ENCODE assay signal across 8 cellular contexts in genomic region chr3:195908439-195909293, GRCh38. TPM values are rescaled to one million over a fixed set of nuclear protein-coding genes. Genes with fewer than 3 reads are reported as not detected.
DNase-seq lines count a peak whose midpoint lies in the region; ATAC-seq, FAIRE-seq and TF ChIP-seq lines count a peak whose summit lies in the region.

TNK2 (minus strand) TSS chr3:195908551; CDS start chr3:195888588, 19,963 bp downstream.

- H3K18ac ChIP-seq in H1 (ENCODE audit: extremely low read depth, low read length) = peak within 1 kb of the TSS; percentile 19; the same call in 1 of the 2 replicates

- H2BK15ac ChIP-seq in H1 (ENCODE audit: low read length) = peak within 1 kb of the TSS; percentile 88

- no peak within 1 kb of the TSS for H4K91ac ChIP-seq in H1 (replicated peaks; ENCODE audit: insufficient read length, low read length)

- H4K20me1 ChIP-seq in BLaER1 (peaks cover 29% of the 10 kb centered on the region), H1 (replicated peaks in 1 of 2; ENCODE audit: control insufficient read depth in 1 of 2, insufficient read depth in 2 of 2, low read length in 2 of 2) (peaks cover 5 to 23% of the 10 kb centered on the region in 2 experiments)

- TF ChIP-seq EP300 in H1 (IDR thresholded peaks at IDR 0.05; ENCODE audit: borderline replicate concordance in 1 of 2, low read depth in 2 of 2, low read length in 2 of 2) = no peak

- peak within 1 kb of the TSS; percentile 58 for H4K8ac ChIP-seq in H1 (ENCODE audit: extremely low read depth, insufficient read depth, low read length)

- H2AK5ac ChIP-seq in H1 (ENCODE audit: low read depth, low read length) = no peak within 1 kb of the TSS; the same call in 1 of the 2 replicates

- TF ChIP-seq RAD21 in H1 (IDR thresholded peaks at IDR 0.05 in 1 of 2, conservative IDR thresholded peaks at IDR 0.05 in 1 of 2; ENCODE audit: low read depth in 2 of 2, low read length in 2 of 2) = no peak

- H3K9me3 ChIP-seq in BLaER1 (no peaks in the 10 kb centered on the region), H1 (ENCODE audit: insufficient read depth in 2 of 2, low read depth in 1 of 2, low read length in 1 of 2) (no peaks in the 10 kb centered on the region), mucosa of rectum (ENCODE audit: control insufficient read depth in 2 of 2, low read length in 2 of 2) (no peaks in the 10 kb centered on the region), thoracic aorta (no peaks in the 10 kb centered on the region)

- WGBS in H1 (ENCODE audit: extremely low coverage in 1 of 2, insufficient coverage in 1 of 2, insufficient read length in 1 of 2, insufficient replicate concordance in 2 of 2, low coverage in 1 of 2, low lambda C conversion rate in 2 of 2, missing lambda C conversion rate in 1 of 2), 2 experiments = 3% methylated on average over 15 of the region's 83 CpGs; no CpG with 5 or more reads in 1 of the 2 experiments

- H3K23me2 ChIP-seq in H1 (ENCODE audit: low read depth, low read length) = peaks cover 13% of the 10 kb centered on the region

- H2BK20ac ChIP-seq in H1 (ENCODE audit: low read length) = no peak within 1 kb of the TSS

- no peak within 1 kb of the TSS for H3K23ac ChIP-seq in H1 (ENCODE audit: insufficient read length)

- H3K36me3 ChIP-seq in BLaER1 (no peaks in the 10 kb centered on the region), H1 (ENCODE audit: control insufficient read depth in 2 of 4, insufficient read depth in 4 of 4, low read length in 3 of 4) (no peaks in the 10 kb centered on the region), mucosa of rectum (ENCODE audit: control insufficient read depth in 2 of 2, insufficient read depth in 2 of 2, low read length in 2 of 2) (no peaks in the 10 kb centered on the region), thoracic aorta (no peaks in the 10 kb centered on the region)

- no peak within 1 kb of the TSS for H3K14ac ChIP-seq in H1 (ENCODE audit: insufficient read length)

- CTCF ChIA-PET in H1 (lab: Charles Lee; ENCODE audit: partially characterized antibody) = interaction anchor here (0.6 to 3.6 kb wide), 9 partner anchors 11 to 95 kb away, joined by 3 to 28 read pairs (median 6); no protein-coding TSS in a partner anchor

- H4K5ac ChIP-seq in H1 (ENCODE audit: insufficient read length, low read depth, low read length) = no peak within 1 kb of the TSS

- H3K4me3 ChIP-seq in BLaER1 (peak within 1 kb of the TSS; percentile 87), H1 (ENCODE audit: extremely low read depth in 1 of 4, insufficient read depth in 2 of 4, low read depth in 3 of 4, low read length in 4 of 4) (peak within 1 kb of the TSS; percentile 69 to 79 (median 74)), mucosa of rectum (ENCODE audit: low read length in 2 of 2) (peak within 1 kb of the TSS; percentile 59 to 67), thoracic aorta (peak within 1 kb of the TSS; percentile 80)

- no peak within 1 kb of the TSS for H2AFZ ChIP-seq in H1 (ENCODE audit: low read length)

- ATAC-seq in GM19467 (IDR thresholded peaks at IDR 0.05; ENCODE audit: unreplicated experiment) (peak; percentile 8), thoracic aorta (ENCODE audit: insufficient number of reproducible peaks, low FRiP score, low read depth) (no peak)

- H3K56ac ChIP-seq in H1 (replicated peaks; ENCODE audit: insufficient read length, low read depth, low read length) = no peak within 1 kb of the TSS

- peaks cover 7 to 21% of the 10 kb centered on the region in 2 experiments; a peak in 3 of 4 replicates for H3K79me2 ChIP-seq in H1 (ENCODE audit: control insufficient read depth in 1 of 2, insufficient read depth in 2 of 2, low read length in 2 of 2)

- no peaks in the 10 kb centered on the region for H3K27me3 ChIP-seq in BLaER1
- H3K27me3 ChIP-seq in H1 (replicated peaks in 1 of 4; ENCODE audit: control insufficient read depth in 3 of 4, extremely low read depth in 1 of 4, insufficient read depth in 3 of 4, low read length in 3 of 4) = peaks cover 0 to 15% (median 5%) of the 10 kb centered on the region in 4 experiments; a peak in 5 of 7 replicates
- H3K27me3 ChIP-seq in mucosa of rectum (ENCODE audit: control insufficient read depth in 2 of 2, insufficient read depth in 2 of 2, low read length in 2 of 2) = no peaks in the 10 kb centered on the region
- no peaks in the 10 kb centered on the region for H3K27me3 ChIP-seq in thoracic aorta (replicated peaks; ENCODE audit: insufficient read depth)

- no peak within 1 kb of the TSS for H2BK120ac ChIP-seq in H1 (replicated peaks; ENCODE audit: low read depth, low read length)

- peak within 1 kb of the TSS; percentile 85 for H3K27ac ChIP-seq in BLaER1
- no peak within 1 kb of the TSS for H3K27ac ChIP-seq in H1 (ENCODE audit: low read depth, low read length)
- H3K27ac ChIP-seq in mucosa of rectum (ENCODE audit: low read depth in 2 of 2, low read length in 2 of 2) = peak within 1 kb of the TSS; percentile 60 to 91
- H3K27ac ChIP-seq in thoracic aorta = peak within 1 kb of the TSS in 1 of 2 donors; percentile 19

- POLR2A ChIA-PET in H1 (lab: Charles Lee; ENCODE audit: partially characterized antibody) = interaction anchor here (1.4 to 1.9 kb wide), 4 partner anchors 9 to 14 kb away, joined by 4 to 10 read pairs (median 6); no protein-coding TSS in a partner anchor

- H3K4me1 ChIP-seq in BLaER1 (peaks cover 76% of the 10 kb centered on the region), H1 (replicated peaks in 1 of 4; ENCODE audit: control insufficient read depth in 3 of 4, insufficient read depth in 4 of 4, low read length in 3 of 4) (peaks cover 7 to 20% (median 16%) of the 10 kb centered on the region in 4 experiments; a peak in 6 of 7 replicates), mucosa of rectum (ENCODE audit: control insufficient read depth in 2 of 2, insufficient read depth in 2 of 2, low read length in 2 of 2) (peaks cover 24 to 35% of the 10 kb centered on the region in 2 donors), thoracic aorta (ENCODE audit: control insufficient read depth in 1 of 2, low read depth in 2 of 2) (peaks cover 16 to 31% of the 10 kb centered on the region in 2 donors)

- H2BK5ac ChIP-seq in H1 (ENCODE audit: low read depth, low read length) = no peak within 1 kb of the TSS

- H3K79me1 ChIP-seq in H1 (ENCODE audit: low read depth, low read length) = no peaks in the 10 kb centered on the region; the same call in 1 of the 2 replicates

- H2BK12ac ChIP-seq in H1 (ENCODE audit: low read depth, low read length) = no peak within 1 kb of the TSS; the same call in 1 of the 2 replicates

- FAIRE-seq in HTR-8/SVneo (lab: Jason Lieb, UNC) (no peak), H1 (lab: Jason Lieb, UNC) (no peak)

- H3K9ac ChIP-seq in BLaER1 (peak within 1 kb of the TSS; percentile 85), H1 (replicated peaks in 1 of 4; ENCODE audit: extremely low read depth in 1 of 4, low read depth in 3 of 4, low read length in 3 of 4) (peak within 1 kb of the TSS in 3 of 4 experiments; percentile 33 to 52 (median 50); a peak in 3 of 7 replicates), mucosa of rectum (ENCODE audit: low read depth in 1 of 2, low read length in 2 of 2) (peak within 1 kb of the TSS; percentile 44 to 61)

- peak within 1 kb of the TSS; percentile 96 for H3K4me2 ChIP-seq in BLaER1
- peak within 1 kb of the TSS; percentile 81 to 100 for H3K4me2 ChIP-seq in H1 (ENCODE audit: insufficient read depth in 1 of 2, low read depth in 2 of 2, low read length in 2 of 2)

- H3K4ac ChIP-seq in H1 (replicated peaks; ENCODE audit: insufficient read length, low read depth, low read length) = no peak within 1 kb of the TSS

- no peak for TF ChIP-seq CTCF in H1 (IDR thresholded peaks at IDR 0.05; ENCODE audit: control extremely low read depth in 1 of 3, insufficient read depth in 1 of 3, low read depth in 1 of 3, low read length in 3 of 3)
- no peak for TF ChIP-seq CTCF in thoracic aorta (IDR thresholded peaks at IDR 0.05)

- TF ChIP-seq POLR2A in H1 (IDR thresholded peaks at IDR 0.05; ENCODE audit: control extremely low read depth in 1 of 2, low read depth in 2 of 2, low read length in 2 of 2) = no peak

- DNase-seq in HTR-8/SVneo (ENCODE audit: insufficient read length, low spot score) = peak; percentile 18
- peak; percentile 47 for DNase-seq in activated CD4-positive, alpha-beta T cell treated with anti-CD3 and anti-CD28 coated beads, Interleukin-2, amount 50 U/mL, for 48 hours
- DNase-seq in H1 (ENCODE audit: low read depth in 1 of 2, low spot score in 2 of 2) = peak in 1 of 2 experiments; percentile 75
- DNase-seq in thoracic aorta (ENCODE audit: low spot score) = no peak
- no peak for DNase-seq in NCI-H2196 treated with DMSO at 0.1 percent for 48 hours (lab: John Stamatoyannopoulos, UW; ENCODE audit: unreplicated experiment)

TF ChIP-seq in H1, 55 proteins besides CTCF, POLR2A, EP300 and RAD21 (continues in another document):
- TF ChIP-seq ASH2L (IDR thresholded peaks at IDR 0.05; ENCODE audit: low read length) = no peak
- TF ChIP-seq SIN3A (conservative IDR thresholded peaks at IDR 0.05 in 1 of 2, IDR thresholded peaks at IDR 0.05 in 1 of 2; ENCODE audit: low read depth in 1 of 2, low read length in 2 of 2) = 0 out of 4 replicates have a peak, but pooled peaks of 1 of the 2 experiments have one; percentile 28
- TF ChIP-seq PHF8 (conservative IDR thresholded peaks at IDR 0.05; ENCODE audit: low read depth, low read length) = no peak
- TF ChIP-seq SIX5 (IDR thresholded peaks at IDR 0.05; ENCODE audit: low read depth, low read length) = no peak
- TF ChIP-seq HDAC6 (IDR thresholded peaks at IDR 0.05; ENCODE audit: low read depth, low read length) = no peak
- peak; percentile 16 for TF ChIP-seq EZH2 (IDR thresholded peaks at IDR 0.05; ENCODE audit: low read depth, low read length, severe bottlenecking)
- no peak for TF ChIP-seq KDM1A (IDR thresholded peaks at IDR 0.05; ENCODE audit: borderline replicate concordance, low read length)
- TF ChIP-seq BRCA1 (IDR thresholded peaks at IDR 0.05; ENCODE audit: low read depth, low read length) = no peak
- TF ChIP-seq USF2 (IDR thresholded peaks at IDR 0.05; ENCODE audit: low read length) = no peak

RNA-seq across cellular contexts. Expression of gene TNK2, which starts in this region (rescaled TPM):
- total RNA-seq in H1 (2021; fragmentation: NEBNext Ultra II Directional; extraction: Animal tissue kit (Norgen Biotek cat#: 25700)) = 33.9 and 38.6 TPM in 2 replicates
- 10.4 and 18.2 TPM in 2 replicates for polyA plus RNA-seq in H1 (2011; rRNA removed)
- polyA plus RNA-seq in H1 (2011; cell fraction: cytosol; rRNA removed) = 15.6 TPM
- polyA plus RNA-seq in H1 (2011; cell fraction: nucleus; rRNA removed) = 105 TPM
- polyA plus RNA-seq in H1 (2012, experiment 1 of 2) = 24.4 to 39.8 TPM (median 29.1 TPM) in 4 replicates
- polyA plus RNA-seq in H1 (2012, experiment 2 of 2) = 11.0 TPM
- polyA plus RNA-seq in H1 (2013, experiment 1 of 2) = 20.0 TPM
- polyA plus RNA-seq in H1 (2013, experiment 2 of 2) = 17.6 TPM
- 10.8 and 11.1 TPM in 2 replicates for polyA minus RNA-seq in H1 (2011; rRNA and poly(A)+ RNA removed)
- 12.0 TPM for polyA minus RNA-seq in H1 (2011; cell fraction: cytosol; rRNA and poly(A)+ RNA removed)
- polyA minus RNA-seq in H1 (2011; cell fraction: nucleus; rRNA and poly(A)+ RNA removed) = 19.7 TPM
- 10 to 100 TPM; 38.9 to 69.8 TPM for total RNA-seq in thoracic aorta

Comparison
In these comparisons a context has a peak if more than half of its experiments do, and no peak if none do; other contexts are left out.
1. DNase-seq: peak in HTR-8/SVneo (single experiment) and activated CD4-positive, alpha-beta T cell treated with anti-CD3 and anti-CD28 coated beads, Interleukin-2, amount 50 U/mL, for 48 hours (2 of 2); none in thoracic aorta (single experiment) and NCI-H2196 treated with DMSO at 0.1 percent for 48 hours (single experiment).
2. Peak in every context shown above with its lines, with median percentiles within 50 percentile points of each other: H3K4me3 ChIP-seq and H3K9ac ChIP-seq.